In the genomic region with DNA sequence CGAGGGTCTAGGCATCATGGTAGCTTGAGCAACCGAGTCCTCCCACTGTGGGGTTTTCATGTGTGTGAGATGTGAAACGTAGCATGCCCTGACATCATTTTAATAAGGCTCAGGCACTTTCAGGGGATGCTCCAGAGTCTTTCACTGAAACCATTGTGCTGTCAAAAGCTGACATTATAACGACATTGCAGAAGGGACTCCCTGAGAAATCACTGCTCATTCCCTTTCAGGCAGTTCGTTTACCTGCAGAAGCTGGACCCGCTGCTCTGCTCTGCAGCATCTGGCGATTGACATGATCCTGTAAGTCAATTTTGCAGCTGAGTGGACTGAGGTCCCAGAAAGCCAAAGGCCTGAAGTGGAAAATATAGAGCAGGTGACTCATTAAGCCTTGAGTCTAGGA, we compare ENCODE assay signal across 6 cellular contexts. TPM values are rescaled to one million over a fixed set of nuclear protein-coding genes. Genes with fewer than 3 reads are reported as not detected.
"Had no signal": no experiment of that assay in that cellular context is flagged by ENCODE, and none has a peak within 500 bp of the region (broad histone marks: within the 10 kb centered on the region; RNA-seq: fewer than 3 reads in every experiment).

No MANE protein-coding gene starts in this region.

- ATAC-seq: GM23338, HepG2 had no signal

- H3K4me3 ChIP-seq: GM23338 had no signal

- DNase-seq: H9, HCEC 1CT, IMR-90 had no signal

- H3K27ac ChIP-seq: HL-60 had no signal

- H2AFZ ChIP-seq: GM23338 had no signal

- H3K4me2 ChIP-seq: GM23338 had no signal

RNA-seq across cellular contexts. Expression of a gene that starts 53.9 kb away (rescaled TPM):
- polyA plus RNA-seq: HepG2, IMR-90 had no signal

RNA-seq across cellular contexts. Expression of a gene that starts 54.9 kb away (rescaled TPM):
- polyA plus RNA-seq: HepG2, IMR-90 had no signal
